ENCODE assay signal across 10 cellular contexts in genomic region chr14:72714094-72714493, GRCh38.
DNase-seq lines count a peak whose midpoint lies in the region; ATAC-seq and TF ChIP-seq lines count a peak whose summit lies in the region.
"Had no signal": no experiment of that assay in that cellular context is flagged by ENCODE, and none has a peak within 500 bp of the region (broad histone marks: within the 10 kb centered on the region; RNA-seq: fewer than 3 reads in every experiment).

No MANE protein-coding gene starts in this region.

- H2BK5ac ChIP-seq in neuronal stem cell (ENCODE audit: low read length) = no peak overlapping the region

- no peaks in the 10 kb centered on the region for H3K27me3 ChIP-seq in DND-41 (ENCODE audit: insufficient read depth, low read length, poor library complexity)
- no peaks in the 10 kb centered on the region for H3K27me3 ChIP-seq in neuronal stem cell (ENCODE audit: control insufficient read depth in 3 of 3, insufficient read depth in 3 of 3, low read depth in 1 of 3, low read length in 3 of 3)

- peak overlapping the region; percentile 42 for H3K14ac ChIP-seq in neuronal stem cell (ENCODE audit: low read length)

- peak; percentile 68 for ATAC-seq in DND-41 (ENCODE audit: insufficient read depth, low read depth)
- ATAC-seq in GM21825 (IDR thresholded peaks at IDR 0.05; ENCODE audit: unreplicated experiment) = peak; percentile 62
- ATAC-seq in GM18870 (IDR thresholded peaks at IDR 0.05; ENCODE audit: unreplicated experiment) = no peak
- no peak for ATAC-seq in HG03469 (IDR thresholded peaks at IDR 0.05; ENCODE audit: unreplicated experiment)

- H3K9me3 ChIP-seq in DND-41 (ENCODE audit: insufficient read depth, low read length, severe bottlenecking) = no peaks in the 10 kb centered on the region
- H3K9me3 ChIP-seq in neuronal stem cell (replicated peaks in 1 of 2; ENCODE audit: control insufficient read depth in 2 of 2, insufficient read depth in 1 of 2, low read depth in 1 of 2, low read length in 2 of 2) = no peaks in the 10 kb centered on the region

- no peak overlapping the region for H2AK5ac ChIP-seq in neuronal stem cell (ENCODE audit: low read depth, low read length)

- H3K4me2 ChIP-seq in DND-41 (ENCODE audit: insufficient read depth, low read length) (no peak overlapping the region), neuronal stem cell (ENCODE audit: insufficient read depth, low read length, poor library complexity, severe bottlenecking) (no peak overlapping the region)

- H3K23ac ChIP-seq in neuronal stem cell (ENCODE audit: low read depth, low read length, poor library complexity) = peak overlapping the region; percentile 12

- H3K9ac ChIP-seq in DND-41 (ENCODE audit: low read depth, low read length) = no peak overlapping the region
- H3K9ac ChIP-seq in neuronal stem cell (ENCODE audit: low read depth, low read length, poor library complexity) = no peak overlapping the region
- H3K9ac ChIP-seq: parathyroid adenoma had no signal

- H3K79me2 ChIP-seq in DND-41 (ENCODE audit: insufficient read depth, low read length) = no peaks in the 10 kb centered on the region
- H3K79me2 ChIP-seq: parathyroid adenoma had no signal

- no peak overlapping the region for H3K4me3 ChIP-seq in DND-41 (ENCODE audit: low read depth in 1 of 2, low read length in 2 of 2)
- no peak overlapping the region for H3K4me3 ChIP-seq in neuronal stem cell (ENCODE audit: low read length in 2 of 2)
- H3K4me3 ChIP-seq: SK-N-MC had no signal

- no peak overlapping the region for H2BK15ac ChIP-seq in neuronal stem cell (ENCODE audit: low read length)

- WGBS in neuronal stem cell (ENCODE audit: extremely low coverage in 2 of 2, insufficient read length in 2 of 2, insufficient replicate concordance in 1 of 2), 2 donors = no CpG with 5 or more reads among the region's 14 CpGs

- no peak overlapping the region for H2BK120ac ChIP-seq in neuronal stem cell (ENCODE audit: low read depth, low read length)

- no peak overlapping the region for H4K91ac ChIP-seq in neuronal stem cell (ENCODE audit: low read depth, low read length, poor library complexity)

- peak; percentile 42 for DNase-seq in DND-41
- peak; percentile 28 for DNase-seq in activated T-cell treated with anti-CD3 and anti-CD28 coated beads, Interleukin-2, amount 50 U/mL, for 1 hour
- no peak for DNase-seq in neuronal stem cell (ENCODE audit: low spot score)
- no peak for DNase-seq in HPDE6-E6E7 (ENCODE audit: extremely low spot score)
- no peak for DNase-seq in NCI-H1930 (lab: John Stamatoyannopoulos, UW)

- H2AFZ ChIP-seq in DND-41 (ENCODE audit: low read depth, low read length) (no peak overlapping the region), neuronal stem cell (ENCODE audit: low read length) (no peak overlapping the region)
- H2AFZ ChIP-seq: parathyroid adenoma had no signal

- no peak overlapping the region for H4K8ac ChIP-seq in neuronal stem cell (ENCODE audit: low read depth, low read length)

- peak overlapping the region; percentile 73 for H3K18ac ChIP-seq in neuronal stem cell (ENCODE audit: low read length)

- H3K27ac ChIP-seq in DND-41 (ENCODE audit: low read length) (no peak overlapping the region), neuronal stem cell (replicated peaks; ENCODE audit: low read length) (no peak overlapping the region)
- H3K27ac ChIP-seq: parathyroid adenoma, SK-N-MC had no signal

- TF ChIP-seq CTCF in DND-41 (IDR thresholded peaks at IDR 0.05; ENCODE audit: borderline replicate concordance, extremely low read depth, low read length, poor library complexity, severe bottlenecking) = no peak

- H4K20me1 ChIP-seq in DND-41 (ENCODE audit: insufficient read depth, low read length) = no peaks in the 10 kb centered on the region

- H2BK12ac ChIP-seq in neuronal stem cell (ENCODE audit: low read length) = no peak overlapping the region

- H3K79me1 ChIP-seq in neuronal stem cell (ENCODE audit: low read depth, low read length) = no peaks in the 10 kb centered on the region

- H3K4me1 ChIP-seq in DND-41 (ENCODE audit: insufficient read depth, low read length) = no peaks in the 10 kb centered on the region
- H3K4me1 ChIP-seq in neuronal stem cell (ENCODE audit: control insufficient read depth in 2 of 2, insufficient read depth in 1 of 2, low read depth in 1 of 2, low read length in 2 of 2) = peaks cover 0 to 9% of the 10 kb centered on the region in 2 donors

- H3K36me3 ChIP-seq in DND-41 (ENCODE audit: insufficient read depth, low read length) (no peaks in the 10 kb centered on the region), neuronal stem cell (replicated peaks in 1 of 2; ENCODE audit: control insufficient read depth in 2 of 2, insufficient read depth in 2 of 2, low read length in 2 of 2) (no peaks in the 10 kb centered on the region)

- no peak overlapping the region for H3K4ac ChIP-seq in neuronal stem cell (ENCODE audit: low read length)

Comparison
In these comparisons a context has a peak if more than half of its experiments do, and no peak if none do; other contexts are left out.
1. ATAC-seq: peak in DND-41 (single experiment) and GM21825 (single experiment); none in GM18870 (single experiment) and HG03469 (single experiment).
2. DNase-seq: peak in DND-41 (single experiment) and activated T-cell treated with anti-CD3 and anti-CD28 coated beads, Interleukin-2, amount 50 U/mL, for 1 hour (single experiment); none in neuronal stem cell (single experiment), HPDE6-E6E7 (single experiment) and NCI-H1930 (0 of 2).